Comparison of ENCODE assay signal across 8 cellular contexts in genomic region chr5:76401801-76402250, GRCh38. TPM values are rescaled to one million over a fixed set of nuclear protein-coding genes. Genes with fewer than 3 reads are reported as not detected.
A peak's percentile ranks its signal among the peaks of the same experiment; 100 is the strongest.
DNase-seq lines count a peak whose midpoint lies in the region; ATAC-seq and TF ChIP-seq lines count a peak whose summit lies in the region.

No MANE protein-coding gene starts in this region.

- intact Hi-C loops in activated B cell treated with CpG ODN at 0.5 μM for 24 hours (cut with micrococcal nuclease) (loop anchor here (2.0 to 10.0 kb wide), 12 partner anchors 63 to 1717 kb away; partner anchors contain the start of genes AGGF1, ANKRD31, CERT1 and F2R), right cardiac atrium (cut with DNase I) (no loop called here)

- H4K20me1 ChIP-seq in DOHH2 (ENCODE audit: control insufficient read depth, insufficient read depth, low read depth, low read length): no peaks in the 10 kb centered on the region

- H3K4me1 Mint-ChIP-seq in activated B cell treated with CpG ODN at 0.5 μM for 24 hours: peaks cover 48% of the 10 kb centered on the region
- peaks cover 40% of the 10 kb centered on the region for H3K4me1 Mint-ChIP-seq in stimulated activated memory B cell treated with anti-CD40 and anti-IgM and Interleukin-4, amounts not matched to agents 10 μg/mL and 1 μg/mL and 100 μg/mL, for 72 hours

- no peaks in the 10 kb centered on the region for H3K9me2 ChIP-seq in DOHH2 (replicated peaks; ENCODE audit: control insufficient read depth, low read length)

- H3K9me3 ChIP-seq in DOHH2 (ENCODE audit: control insufficient read depth, insufficient read depth, low read length) (no peaks in the 10 kb centered on the region), right cardiac atrium (ENCODE audit: control insufficient read depth, low read length) (no peaks in the 10 kb centered on the region)

- CTCF ChIA-PET in activated B cell treated with CpG ODN at 0.5 μM for 24 hours (lab: Charles Lee): interaction anchor here (0.8 to 1.3 kb wide), 2 partner anchors 18 to 50 kb away, joined by 3 to 5 read pairs; no protein-coding TSS in a partner anchor

- H3K36me3 ChIP-seq in DOHH2 (ENCODE audit: control insufficient read depth, low read length) (peaks cover 7% of the 10 kb centered on the region), H7 (replicated peaks; ENCODE audit: control insufficient read depth, insufficient read depth, low read length) (no peaks in the 10 kb centered on the region)

- POLR2A ChIA-PET in activated B cell treated with CpG ODN at 0.5 μM for 24 hours (lab: Charles Lee): interaction anchor here (0.5 to 1.8 kb wide), 5 partner anchors 15 to 685 kb away, joined by 3 to 14 read pairs (median 6); no protein-coding TSS in a partner anchor

- DNase-seq in H7 (no peak), activated B cell treated with CpG ODN at 0.5 μM for 24 hours (peak; percentile 20), right cardiac atrium (no peak), GOT3 (lab: John Stamatoyannopoulos, UW) (no peak), glomerular visceral epithelial cell (ENCODE audit: extremely low spot score) (no peak), epidermal melanocyte (ENCODE audit: insufficient read length, low spot score) (no peak)

- H3K79me2 ChIP-seq in DOHH2 (ENCODE audit: control insufficient read depth, low read length): peaks cover 34% of the 10 kb centered on the region

- H3K4me3 ChIP-seq in DOHH2 (ENCODE audit: low read length) (peak overlapping the region; percentile 80), H7 (ENCODE audit: insufficient read depth, low read depth, low read length) (peak overlapping the region; percentile 78), right cardiac atrium (ENCODE audit: low read length) (peak overlapping the region; percentile 63)

- TF ChIP-seq CTCF in DOHH2 (IDR thresholded peaks at IDR 0.05; ENCODE audit: low read depth, low read length, poor library complexity, severe bottlenecking): no peak
- no peak for TF ChIP-seq CTCF in activated B cell treated with CpG ODN at 0.5 μM for 24 hours (IDR thresholded peaks at IDR 0.05)

- peak overlapping the region; percentile 95 for H3K4me3 Mint-ChIP-seq in activated B cell treated with CpG ODN at 0.5 μM for 24 hours
- H3K4me3 Mint-ChIP-seq in stimulated activated memory B cell treated with anti-CD40 and anti-IgM and Interleukin-4, amounts not matched to agents 10 μg/mL and 1 μg/mL and 100 μg/mL, for 72 hours: peak overlapping the region; percentile 99

- H3K27me3 Mint-ChIP-seq in activated B cell treated with CpG ODN at 0.5 μM for 24 hours: peaks cover 3% of the 10 kb centered on the region
- H3K27me3 Mint-ChIP-seq in stimulated activated memory B cell treated with anti-CD40 and anti-IgM and Interleukin-4, amounts not matched to agents 10 μg/mL and 1 μg/mL and 100 μg/mL, for 72 hours: peaks cover 29% of the 10 kb centered on the region

- ATAC-seq in activated B cell treated with CpG ODN at 0.5 μM for 24 hours (ENCODE audit: low read depth): peak; percentile 44
- no peak for ATAC-seq in right cardiac atrium
- peak; percentile 51 for ATAC-seq in stimulated activated memory B cell treated with anti-CD40 and anti-IgM and Interleukin-4, amounts not matched to agents 10 μg/mL and 1 μg/mL and 100 μg/mL, for 72 hours

- H3K4me2 ChIP-seq in DOHH2 (ENCODE audit: low read length): peak overlapping the region; percentile 95

- H3K27ac ChIP-seq in DOHH2 (ENCODE audit: low read depth, low read length) (peak overlapping the region; percentile 94), right cardiac atrium (ENCODE audit: low read length) (peak overlapping the region; percentile 7)

- H3K27ac Mint-ChIP-seq in activated B cell treated with CpG ODN at 0.5 μM for 24 hours: peak overlapping the region; percentile 97
- H3K27ac Mint-ChIP-seq in stimulated activated memory B cell treated with anti-CD40 and anti-IgM and Interleukin-4, amounts not matched to agents 10 μg/mL and 1 μg/mL and 100 μg/mL, for 72 hours: peak overlapping the region; percentile 93

- WGBS in right cardiac atrium: 32% methylated on average over 11 of the region's 11 CpGs

- H3K4me1 ChIP-seq in DOHH2 (ENCODE audit: control insufficient read depth, low read length): peaks cover 59% of the 10 kb centered on the region
- H3K4me1 ChIP-seq in right cardiac atrium (ENCODE audit: control insufficient read depth, insufficient read depth, low read length): no peaks in the 10 kb centered on the region

- H3K9me3 Mint-ChIP-seq in activated B cell treated with CpG ODN at 0.5 μM for 24 hours: no peaks in the 10 kb centered on the region
- no peaks in the 10 kb centered on the region for H3K9me3 Mint-ChIP-seq in stimulated activated memory B cell treated with anti-CD40 and anti-IgM and Interleukin-4, amounts not matched to agents 10 μg/mL and 1 μg/mL and 100 μg/mL, for 72 hours

- peaks cover 5% of the 10 kb centered on the region for H3K36me3 Mint-ChIP-seq in activated B cell treated with CpG ODN at 0.5 μM for 24 hours (ENCODE audit: low read depth)
- H3K36me3 Mint-ChIP-seq in stimulated activated memory B cell treated with anti-CD40 and anti-IgM and Interleukin-4, amounts not matched to agents 10 μg/mL and 1 μg/mL and 100 μg/mL, for 72 hours: no peaks in the 10 kb centered on the region

- H3K27me3 ChIP-seq in DOHH2 (ENCODE audit: control insufficient read depth, low read length) (no peaks in the 10 kb centered on the region), H7 (ENCODE audit: control insufficient read depth, insufficient read depth, low read length) (no peaks in the 10 kb centered on the region), right cardiac atrium (ENCODE audit: control insufficient read depth, insufficient read depth) (peaks cover 4% of the 10 kb centered on the region)

- peaks cover 35% of the 10 kb centered on the region for H3F3A ChIP-seq in DOHH2 (ENCODE audit: control insufficient read depth, insufficient read depth)

RNA-seq across cellular contexts. Expression of gene IQGAP2, which starts 1.3 kb away (rescaled TPM):
- 36.8 and 80.7 TPM in 2 replicates for total RNA-seq in H7 (2014; rRNA removed; shearing (Covaris generic))
- total RNA-seq in activated B cell treated with CpG ODN at 0.5 μM for 24 hours (6.7 and 8.8 TPM in 2 replicates), right cardiac atrium (1 to 10 TPM; 5.2 to 9.2 (median 6.3) TPM)
- 3.0 TPM for polyA plus RNA-seq in right cardiac atrium

Comparison
In these comparisons a context has a peak if more than half of its experiments do, and no peak if none do; other contexts are left out.
1. ATAC-seq: peak in activated B cell treated with CpG ODN at 0.5 μM for 24 hours (single experiment) and stimulated activated memory B cell treated with anti-CD40 and anti-IgM and Interleukin-4, amounts not matched to agents 10 μg/mL and 1 μg/mL and 100 μg/mL, for 72 hours (single experiment); none in right cardiac atrium (0 of 2).
2. Peak in every context shown above with its lines, with median percentiles within 50 percentile points of each other: H3K4me3 ChIP-seq.